8 cellular contexts compared by ENCODE assay signal in genomic region chr17:59366040-59366757, GRCh38. TPM values are rescaled to one million over a fixed set of nuclear protein-coding genes. Genes with fewer than 3 reads are reported as not detected.
A peak's percentile ranks its signal among the peaks of the same experiment; 100 is the strongest.
DNase-seq lines count a peak whose midpoint lies in the region; ATAC-seq and TF ChIP-seq lines count a peak whose summit lies in the region.

No MANE protein-coding gene starts in this region.

- H4K20me1 ChIP-seq in hepatocyte (ENCODE audit: insufficient read depth, poor library complexity, severe bottlenecking): no peaks in the 10 kb centered on the region

- DNase-seq in NCI-H510A treated with DMSO at 0.1 percent for 48 hours (lab: John Stamatoyannopoulos, UW) (peak; percentile 63), NCI-H510A (lab: John Stamatoyannopoulos, UW) (no peak), SKM-1 treated with dmso at 0.1 percent for 144 hours (lab: John Stamatoyannopoulos, UW; ENCODE audit: unreplicated experiment) (peak; percentile 63), hepatocyte (ENCODE audit: low spot score) (peak; percentile 49), NCI-H1436 (lab: John Stamatoyannopoulos, UW) (no peak), D341Med (ENCODE audit: low spot score) (no peak)

- H3K4me3 ChIP-seq in hepatocyte: no peak overlapping the region
- no peak overlapping the region for H3K4me3 ChIP-seq in skin epidermis

- H3K27ac ChIP-seq in hepatocyte: peak overlapping the region; percentile 87
- H3K27ac ChIP-seq in skin epidermis: peak overlapping the region in 18 of 21 experiments; percentile 8 to 79 (median 61)

- H3K36me3 ChIP-seq in hepatocyte (replicated peaks; ENCODE audit: insufficient read depth, low read depth): no peaks in the 10 kb centered on the region

- H3K4me1 ChIP-seq in hepatocyte (ENCODE audit: insufficient read depth): peaks cover 73% of the 10 kb centered on the region

- ATAC-seq in HG02870 (IDR thresholded peaks at IDR 0.05; ENCODE audit: unreplicated experiment): no peak

- H3K79me2 ChIP-seq in hepatocyte: peaks cover 65% of the 10 kb centered on the region

- WGBS in hepatocyte (ENCODE audit: low lambda C conversion rate, missing lambda C conversion rate): 22% methylated on average over 10 of the region's 10 CpGs

- H2AFZ ChIP-seq in hepatocyte: no peak overlapping the region

- H3K9me2 ChIP-seq in hepatocyte (replicated peaks; ENCODE audit: insufficient read depth): no peaks in the 10 kb centered on the region

- TF ChIP-seq CTCF in hepatocyte (IDR thresholded peaks at IDR 0.05; ENCODE audit: poor library complexity): peak; percentile 15

- H3K9me3 ChIP-seq in hepatocyte (ENCODE audit: low read depth): no peaks in the 10 kb centered on the region

- H3K4me2 ChIP-seq in hepatocyte: peak overlapping the region; percentile 65

- H3K27me3 ChIP-seq in hepatocyte: no peaks in the 10 kb centered on the region

RNA-seq across cellular contexts. Expression of gene YPEL2, which starts 34.7 kb away (rescaled TPM):
- total RNA-seq in hepatocyte: 17.5 and 26.0 TPM in 2 replicates
- polyA plus RNA-seq in hepatocyte: 20.2 and 21.0 TPM in 2 replicates

Comparison
In these comparisons a context has a peak if more than half of its experiments do, and no peak if none do; other contexts are left out.
1. DNase-seq: peak in NCI-H510A treated with DMSO at 0.1 percent for 48 hours (single experiment), SKM-1 treated with dmso at 0.1 percent for 144 hours (single experiment) and hepatocyte (single experiment); none in NCI-H510A (single experiment), NCI-H1436 (single experiment) and D341Med (single experiment).